Comparison of ENCODE assay signal across 20 cellular contexts in the genomic region with DNA sequence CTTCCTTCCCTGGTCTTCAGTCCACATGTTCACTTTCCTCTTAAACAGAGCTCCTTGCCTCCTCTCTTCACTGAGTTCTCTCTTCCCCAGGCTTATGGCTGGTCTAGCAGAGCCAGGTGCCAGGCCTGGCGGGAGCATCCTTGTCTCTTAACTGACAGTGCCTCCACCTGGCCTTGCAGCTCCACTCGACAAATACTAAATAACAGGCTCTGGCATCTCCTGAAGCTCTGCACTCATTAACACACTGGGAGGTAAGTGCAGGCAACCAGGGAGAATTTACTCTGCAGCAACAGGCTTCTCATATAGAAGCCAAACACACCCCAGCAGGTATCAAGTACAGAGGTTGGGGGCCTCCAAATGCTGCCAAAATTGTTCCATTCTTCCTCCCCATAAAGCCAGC.
DNase-seq lines count a peak whose midpoint lies in the region; ATAC-seq and TF ChIP-seq lines count a peak whose summit lies in the region.
"Had no signal": no experiment of that assay in that cellular context is flagged by ENCODE, and none has a peak within 500 bp of the region (broad histone marks: within the 10 kb centered on the region; RNA-seq: fewer than 3 reads in every experiment).

No MANE protein-coding gene starts in this region.

- peaks cover 13% of the 10 kb centered on the region for H3K4me1 Mint-ChIP-seq in nephron progenitor cell
- H3K4me1 Mint-ChIP-seq: activated CD4-positive, alpha-beta memory T cell treated with anti-CD3 and anti-CD28 coated beads, Interleukin-2, amount 10 ng/mL, durations not matched to agents 7 days and 5 days; CD8-positive, alpha-beta memory T cell; naive thymus-derived CD8-positive, alpha-beta T cell had no signal

- TF ChIP-seq CTCF in nephron progenitor cell (IDR thresholded peaks at IDR 0.05), result no peak

- DNase-seq in DMS53 treated with DMSO at 0.1 percent for 48 hours (lab: John Stamatoyannopoulos, UW; ENCODE audit: unreplicated experiment) (peak; percentile 17), NCI-H1417 treated with DMSO at 0.1 percent for 48 hours (lab: John Stamatoyannopoulos, UW) (peak; percentile 86), NCI-H345 treated with DMSO at 0.1 percent for 48 hours (lab: John Stamatoyannopoulos, UW; ENCODE audit: unreplicated experiment) (peak; percentile 99), islet precursor cell (peak; percentile 51), nephron progenitor cell (no peak), SKM-1 treated with dmso at 0.1 percent for 144 hours (lab: John Stamatoyannopoulos, UW; ENCODE audit: unreplicated experiment) (no peak)
- DNase-seq in stimulated activated CD4-positive, alpha-beta T cell treated with anti-CD3 and anti-CD28 coated beads, Interleukin-1b, Interleukin-23, amount 100 ng/mL, for 48 hours, result no peak
- DNase-seq: activated CD4-positive, alpha-beta memory T cell treated with anti-CD3 and anti-CD28 coated beads, Interleukin-2, amount 10 ng/mL, durations not matched to agents 7 days and 5 days; activated T-cell treated with anti-CD3 and anti-CD28 coated beads, Interleukin-2, amount 50 U/mL, for 48 hours; CD8-positive, alpha-beta memory T cell; kidney glomerular epithelial cell; mesenchymal stem cell; naive thymus-derived CD8-positive, alpha-beta T cell; NCI-H2171 treated with DMSO at 0.1 percent for 48 hours; stimulated activated CD4-positive, alpha-beta T cell treated with anti-CD3 and anti-CD28 coated beads, Interleukin-4, amount 100 ng/mL, for 24 hours; WERI-Rb-1 had no signal

- peaks cover 4% of the 10 kb centered on the region for H3K27me3 Mint-ChIP-seq in nephron progenitor cell (ENCODE audit: low read depth, poor library complexity)
- H3K27me3 Mint-ChIP-seq: activated CD4-positive, alpha-beta memory T cell treated with anti-CD3 and anti-CD28 coated beads, Interleukin-2, amount 10 ng/mL, durations not matched to agents 7 days and 5 days had no signal

- H3K36me3 Mint-ChIP-seq in nephron progenitor cell (ENCODE audit: low read depth), result no peaks in the 10 kb centered on the region
- H3K36me3 Mint-ChIP-seq: activated naive CD8-positive, alpha-beta T cell; CD8-positive, alpha-beta memory T cell; naive thymus-derived CD8-positive, alpha-beta T cell had no signal

- no peak for ATAC-seq in HG02763 (IDR thresholded peaks at IDR 0.05; ENCODE audit: unreplicated experiment)
- ATAC-seq: naive thymus-derived CD8-positive, alpha-beta T cell had no signal

- peaks cover 5% of the 10 kb centered on the region for H3K9me3 Mint-ChIP-seq in nephron progenitor cell
- H3K9me3 Mint-ChIP-seq: activated CD4-positive, alpha-beta memory T cell treated with anti-CD3 and anti-CD28 coated beads, Interleukin-2, amount 10 ng/mL, durations not matched to agents 7 days and 5 days; T-helper 1 cell treated with Interleukin-12 subunit alpha and Interleukin-12 subunit beta and Interleukin-4 antibody, amounts not matched to agents 30 μg/mL and 1 μg/mL, for 36 hours had no signal

- no peak overlapping the region for H3K4me3 Mint-ChIP-seq in nephron progenitor cell
- H3K4me3 Mint-ChIP-seq: activated CD4-positive, alpha-beta memory T cell treated with anti-CD3 and anti-CD28 coated beads, Interleukin-2, amount 10 ng/mL, durations not matched to agents 7 days and 5 days; activated naive CD8-positive, alpha-beta T cell; CD8-positive, alpha-beta memory T cell; naive thymus-derived CD8-positive, alpha-beta T cell; T-helper 1 cell treated with Interleukin-12 subunit alpha and Interleukin-12 subunit beta and Interleukin-4 antibody, amounts not matched to agents 30 μg/mL and 1 μg/mL, for 36 hours had no signal

- H3K27ac Mint-ChIP-seq in nephron progenitor cell, result no peak overlapping the region
- H3K27ac Mint-ChIP-seq: activated CD4-positive, alpha-beta memory T cell treated with anti-CD3 and anti-CD28 coated beads, Interleukin-2, amount 10 ng/mL, durations not matched to agents 7 days and 5 days; activated naive CD8-positive, alpha-beta T cell; CD8-positive, alpha-beta memory T cell; naive thymus-derived CD8-positive, alpha-beta T cell; progenitor cell of endocrine pancreas; T-helper 1 cell treated with Interleukin-12 subunit alpha and Interleukin-12 subunit beta and Interleukin-4 antibody, amounts not matched to agents 30 μg/mL and 1 μg/mL, for 36 hours had no signal

Comparison
In these comparisons a context has a peak if more than half of its experiments do, and no peak if none do; other contexts are left out.
1. DNase-seq: peak in DMS53 treated with DMSO at 0.1 percent for 48 hours (single experiment), NCI-H1417 treated with DMSO at 0.1 percent for 48 hours (single experiment), NCI-H345 treated with DMSO at 0.1 percent for 48 hours (single experiment) and islet precursor cell (single experiment); none in nephron progenitor cell (single experiment), SKM-1 treated with dmso at 0.1 percent for 144 hours (single experiment) and stimulated activated CD4-positive, alpha-beta T cell treated with anti-CD3 and anti-CD28 coated beads, Interleukin-1b, Interleukin-23, amount 100 ng/mL, for 48 hours (single experiment).